Comparison of ENCODE assay signal across 23 cellular contexts in genomic region chr15:49273734-49274318, GRCh38.
DNase-seq lines count a peak whose midpoint lies in the region; ATAC-seq, FAIRE-seq and TF ChIP-seq lines count a peak whose summit lies in the region.
"Had no signal": no experiment of that assay in that cellular context is flagged by ENCODE, and none has a peak within 500 bp of the region (broad histone marks: within the 10 kb centered on the region; RNA-seq: fewer than 3 reads in every experiment).

No MANE protein-coding gene starts in this region.

- no peaks in the 10 kb centered on the region for H3K79me2 ChIP-seq in GM23338 (replicated peaks; ENCODE audit: insufficient read depth)
- H3K79me2 ChIP-seq in neural progenitor cell (ENCODE audit: low read depth) = no peaks in the 10 kb centered on the region

- H3K27ac ChIP-seq in GM23338 (ENCODE audit: low read depth) = no peak overlapping the region
- H3K27ac ChIP-seq in neural progenitor cell = no peak overlapping the region
- no peak overlapping the region for H3K27ac ChIP-seq in colonic mucosa
- H3K27ac ChIP-seq: esophagus squamous epithelium, heart left ventricle, right atrium auricular region had no signal

- H3K36me3 Mint-ChIP-seq in GM23338 (ENCODE audit: low read depth) = 0 out of 3 replicates have a peak, but pooled peaks cover 3% of the 10 kb centered on the region
- no peaks in the 10 kb centered on the region for H3K36me3 Mint-ChIP-seq in neural progenitor cell

- ATAC-seq in GM23338 = no peak
- ATAC-seq: heart left ventricle; Right ventricle myocardium inferior; stimulated activated memory B cell treated with anti-CD40 and anti-IgM and Interleukin-4, amounts not matched to agents 10 μg/mL and 1 μg/mL and 100 μg/mL, for 72 hours had no signal

- H4K20me1 ChIP-seq in GM23338 (replicated peaks; ENCODE audit: insufficient read depth) (no peaks in the 10 kb centered on the region), neural progenitor cell (ENCODE audit: low read depth) (no peaks in the 10 kb centered on the region)

- H3K9ac ChIP-seq in neural progenitor cell = no peak overlapping the region
- H3K9ac ChIP-seq in colonic mucosa (ENCODE audit: low read depth in 2 of 2, low read length in 2 of 2) = no peak overlapping the region

- H2AFZ ChIP-seq in GM23338 = no peak overlapping the region
- H2AFZ ChIP-seq in neural progenitor cell (replicated peaks) = no peak overlapping the region

- H3K9me3 ChIP-seq in neural progenitor cell (ENCODE audit: low read depth) (no peaks in the 10 kb centered on the region), colonic mucosa (no peaks in the 10 kb centered on the region)
- H3K9me3 ChIP-seq: esophagus squamous epithelium, HAP-1, heart left ventricle, right atrium auricular region had no signal

- peak overlapping the region; percentile 59; the same call in 1 of the 2 replicates for H3K4me2 ChIP-seq in GM23338
- H3K4me2 ChIP-seq in neural progenitor cell = no peak overlapping the region

- DNase-seq in GM23338 (ENCODE audit: low spot score) (no peak), NCI-H2081 treated with DMSO at 0.1 percent for 48 hours (lab: John Stamatoyannopoulos, UW) (peak; percentile 10), bronchial epithelial cell (ENCODE audit: low read depth) (peak; percentile 26), neural progenitor cell (ENCODE audit: low spot score) (no peak), colonic mucosa (no peak), germinal center (ENCODE audit: low spot score) (no peak)
- no peak for DNase-seq in NK-92 treated with Interleukin-12 subunit alpha and Interleukin-12 subunit beta, amount 100 ng/mL, for 24 hours (lab: John Stamatoyannopoulos, UW)
- DNase-seq: activated CD4-positive, alpha-beta T cell treated with anti-CD3 and anti-CD28 coated beads, Interleukin-2, amount 10 ng/mL, durations not matched to agents 7 days and 5 days; activated CD8-positive, alpha-beta memory T cell treated with anti-CD3 and anti-CD28 coated beads, Interleukin-2, amount 50 U/mL, for 4 hours; activated effector memory CD4-positive, alpha-beta T cell treated with anti-CD3 and anti-CD28 coated beads, Interleukin-2, amount 50 U/mL, for 16 hours; Calu3; cerebellar nuclear complex; effector memory CD4-positive, alpha-beta T cell; esophagus squamous epithelium; heart left ventricle; NCI-H446; nucleus accumbens; stimulated activated CD4-positive, alpha-beta T cell treated with anti-CD3 and anti-CD28 coated beads, Interleukin-15, amount 100 ng/mL, for 24 hours had no signal

- intact Hi-C loops in colonic mucosa (cut with DNase I) = no loop called here

- H3F3A ChIP-seq in GM23338 (replicated peaks; ENCODE audit: low read depth) = no peaks in the 10 kb centered on the region
- peaks cover 5% of the 10 kb centered on the region for H3F3A ChIP-seq in neural progenitor cell (ENCODE audit: low read depth)

- FAIRE-seq in bronchial epithelial cell (lab: Jason Lieb, UNC) = no peak

- H3K4me3 ChIP-seq in GM23338 (no peak overlapping the region), bronchial epithelial cell (ENCODE audit: low read depth, low read length) (no peak overlapping the region), neural progenitor cell (no peak overlapping the region), colonic mucosa (no peak overlapping the region)
- H3K4me3 ChIP-seq: esophagus squamous epithelium, HAP-1, heart left ventricle, right atrium auricular region had no signal

- H3K27ac Mint-ChIP-seq in GM23338 (no peak overlapping the region), neural progenitor cell (peak overlapping the region; percentile 33)
- H3K27ac Mint-ChIP-seq: activated CD4-positive, alpha-beta T cell treated with anti-CD3 and anti-CD28 coated beads, Interleukin-2, amount 10 ng/mL, durations not matched to agents 7 days and 5 days; B cell; stimulated activated memory B cell treated with anti-CD40 and anti-IgM and Interleukin-4, amounts not matched to agents 10 μg/mL and 1 μg/mL and 100 μg/mL, for 72 hours had no signal

- H3K4me1 ChIP-seq in GM23338 (ENCODE audit: insufficient read depth) = peaks cover 26% of the 10 kb centered on the region
- peaks cover 27% of the 10 kb centered on the region for H3K4me1 ChIP-seq in neural progenitor cell
- H3K4me1 ChIP-seq in colonic mucosa = no peaks in the 10 kb centered on the region

- H3K9me3 Mint-ChIP-seq in GM23338 (no peaks in the 10 kb centered on the region), neural progenitor cell (no peaks in the 10 kb centered on the region)
- H3K9me3 Mint-ChIP-seq: activated CD4-positive, alpha-beta T cell treated with anti-CD3 and anti-CD28 coated beads, Interleukin-2, amount 10 ng/mL, durations not matched to agents 7 days and 5 days; stimulated activated memory B cell treated with anti-CD40 and anti-IgM and Interleukin-4, amounts not matched to agents 10 μg/mL and 1 μg/mL and 100 μg/mL, for 72 hours had no signal

- H3K36me3 ChIP-seq in GM23338 (ENCODE audit: insufficient read depth) (no peaks in the 10 kb centered on the region), bronchial epithelial cell (ENCODE audit: control insufficient read depth, insufficient read depth, low read length) (no peaks in the 10 kb centered on the region), neural progenitor cell (no peaks in the 10 kb centered on the region), colonic mucosa (no peaks in the 10 kb centered on the region)
- H3K36me3 ChIP-seq: right atrium auricular region had no signal

- H3K27me3 ChIP-seq in GM23338 (ENCODE audit: insufficient read depth) (no peaks in the 10 kb centered on the region), bronchial epithelial cell (ENCODE audit: control insufficient read depth, insufficient read depth, low read length) (no peaks in the 10 kb centered on the region), neural progenitor cell (no peaks in the 10 kb centered on the region), colonic mucosa (no peaks in the 10 kb centered on the region)
- H3K27me3 ChIP-seq: esophagus squamous epithelium, heart left ventricle, right atrium auricular region had no signal

- H3K27me3 Mint-ChIP-seq in GM23338 (ENCODE audit: insufficient read depth, low read depth, poor library complexity) (no peaks in the 10 kb centered on the region), neural progenitor cell (ENCODE audit: insufficient read depth, low read depth) (no peaks in the 10 kb centered on the region)
- H3K27me3 Mint-ChIP-seq: activated CD4-positive, alpha-beta T cell treated with anti-CD3 and anti-CD28 coated beads, Interleukin-2, amount 10 ng/mL, durations not matched to agents 7 days and 5 days; B cell; stimulated activated memory B cell treated with anti-CD40 and anti-IgM and Interleukin-4, amounts not matched to agents 10 μg/mL and 1 μg/mL and 100 μg/mL, for 72 hours had no signal

- H3K4me3 Mint-ChIP-seq in GM23338 (no peak overlapping the region), neural progenitor cell (no peak overlapping the region)
- H3K4me3 Mint-ChIP-seq: activated CD4-positive, alpha-beta T cell treated with anti-CD3 and anti-CD28 coated beads, Interleukin-2, amount 10 ng/mL, durations not matched to agents 7 days and 5 days; B cell; stimulated activated memory B cell treated with anti-CD40 and anti-IgM and Interleukin-4, amounts not matched to agents 10 μg/mL and 1 μg/mL and 100 μg/mL, for 72 hours had no signal

- H3K9me2 ChIP-seq in GM23338 (ENCODE audit: insufficient read depth) = no peaks in the 10 kb centered on the region

- TF ChIP-seq CTCF in GM23338 (conservative IDR thresholded peaks at IDR 0.05; ENCODE audit: low read depth in 2 of 2) (no peak), bronchial epithelial cell (IDR thresholded peaks at IDR 0.05; ENCODE audit: insufficient read depth, low read length, severe bottlenecking) (no peak), neural progenitor cell (IDR thresholded peaks at IDR 0.05) (no peak), colonic mucosa (IDR thresholded peaks at IDR 0.05) (no peak)

- H3K4me1 Mint-ChIP-seq in GM23338 (peaks cover 29% of the 10 kb centered on the region), neural progenitor cell (no peaks in the 10 kb centered on the region)
- H3K4me1 Mint-ChIP-seq: activated CD4-positive, alpha-beta T cell treated with anti-CD3 and anti-CD28 coated beads, Interleukin-2, amount 10 ng/mL, durations not matched to agents 7 days and 5 days; B cell; stimulated activated memory B cell treated with anti-CD40 and anti-IgM and Interleukin-4, amounts not matched to agents 10 μg/mL and 1 μg/mL and 100 μg/mL, for 72 hours had no signal

TF ChIP-seq in GM23338, 12 proteins besides CTCF, POLR2A, EP300 and RAD21 (continues in another document):
- no peak for TF ChIP-seq NANOG (IDR thresholded peaks at IDR 0.05; ENCODE audit: borderline replicate concordance)

Comparison
In these comparisons a context has a peak if more than half of its experiments do, and no peak if none do; other contexts are left out.
1. DNase-seq: peak in NCI-H2081 treated with DMSO at 0.1 percent for 48 hours (single experiment) and bronchial epithelial cell (single experiment); none in GM23338 (single experiment), neural progenitor cell (single experiment), NK-92 treated with Interleukin-12 subunit alpha and Interleukin-12 subunit beta, amount 100 ng/mL, for 24 hours (single experiment), colonic mucosa (single experiment) and germinal center (single experiment).